ENCODE assay signal across 9 cellular contexts in genomic region chr20:20010639-20011500, GRCh38. TPM values are rescaled to one million over a fixed set of nuclear protein-coding genes. Genes with fewer than 3 reads are reported as not detected.
DNase-seq lines count a peak whose midpoint lies in the region; ATAC-seq and TF ChIP-seq lines count a peak whose summit lies in the region.
"Had no signal": no experiment of that assay in that cellular context is flagged by ENCODE, and none has a peak within 500 bp of the region (broad histone marks: within the 10 kb centered on the region; RNA-seq: fewer than 3 reads in every experiment).

No MANE protein-coding gene starts in this region.

- no peak overlapping the region for H3K4me3 ChIP-seq in mucosa of descending colon

- H3K36me3 ChIP-seq in mucosa of descending colon (ENCODE audit: low read depth) = no peaks in the 10 kb centered on the region
- H3K36me3 ChIP-seq: neutrophil had no signal

- H3K9me3 Mint-ChIP-seq in activated T-cell treated with anti-CD3 and anti-CD28 coated beads, Interleukin-2, amount 50 U/mL, for 4 hours = no peaks in the 10 kb centered on the region

- peaks cover 3% of the 10 kb centered on the region for H3K4me1 ChIP-seq in mucosa of descending colon (ENCODE audit: low read depth)

- H3K9me3 ChIP-seq in mucosa of descending colon = no peaks in the 10 kb centered on the region
- H3K9me3 ChIP-seq: neutrophil had no signal

- H3K27me3 Mint-ChIP-seq in activated T-cell treated with anti-CD3 and anti-CD28 coated beads, Interleukin-2, amount 50 U/mL, for 4 hours (ENCODE audit: low read depth) = peaks cover 20% of the 10 kb centered on the region

- no peak overlapping the region for H3K4me3 Mint-ChIP-seq in activated T-cell treated with anti-CD3 and anti-CD28 coated beads, Interleukin-2, amount 50 U/mL, for 4 hours

- H3K4me1 Mint-ChIP-seq in activated T-cell treated with anti-CD3 and anti-CD28 coated beads, Interleukin-2, amount 50 U/mL, for 4 hours (ENCODE audit: low read depth) = peaks cover 4% of the 10 kb centered on the region

- intact Hi-C loops in mucosa of descending colon (cut with DNase I, micrococcal nuclease) = no loop called here

- H3K27ac ChIP-seq in cingulate gyrus (ENCODE audit: low read depth, low read length) = peak overlapping the region; percentile 87
- H3K27ac ChIP-seq: neutrophil had no signal

- H3K36me3 Mint-ChIP-seq in activated T-cell treated with anti-CD3 and anti-CD28 coated beads, Interleukin-2, amount 50 U/mL, for 4 hours (ENCODE audit: insufficient read depth) = no peaks in the 10 kb centered on the region

- ATAC-seq in mucosa of descending colon (peak; percentile 76), HG02973 (IDR thresholded peaks at IDR 0.05; ENCODE audit: unreplicated experiment) (no peak), GM18870 (IDR thresholded peaks at IDR 0.05; ENCODE audit: unreplicated experiment) (no peak), GM19395 (IDR thresholded peaks at IDR 0.05; ENCODE audit: unreplicated experiment) (no peak)
- ATAC-seq in activated T-cell treated with anti-CD3 and anti-CD28 coated beads, Interleukin-2, amount 50 U/mL, for 4 hours = no peak

- TF ChIP-seq CTCF in AG09319 (IDR thresholded peaks at IDR 0.05; ENCODE audit: low read depth, low read length) (no peak), mucosa of descending colon (IDR thresholded peaks at IDR 0.05) (no peak)

- DNase-seq in AG09319 (ENCODE audit: extremely low read depth, low read depth) = peak; percentile 38
- peak; percentile 25 for DNase-seq in NCI-H2029 (lab: John Stamatoyannopoulos, UW)
- DNase-seq in mucosa of descending colon = no peak
- DNase-seq in activated T-cell treated with anti-CD3 and anti-CD28 coated beads, Interleukin-2, amount 50 U/mL, for 4 hours = no peak

RNA-seq across cellular contexts. Expression of gene NAA20, which starts 6.3 kb away (rescaled TPM):
- 10 to 100 TPM; 38.7 to 46.6 (median 42.3) TPM for total RNA-seq in mucosa of descending colon
- 100 to 1,000 TPM; 115 to 121 (median 118) TPM for total RNA-seq in activated T-cell treated with anti-CD3 and anti-CD28 coated beads, Interleukin-2, amount 50 U/mL, for 4 hours

RNA-seq across cellular contexts. Expression of gene CRNKL1, which starts 41.4 kb away (rescaled TPM):
- total RNA-seq in mucosa of descending colon = 10 to 100 TPM; 18.2 to 25.1 (median 21.7) TPM
- total RNA-seq in activated T-cell treated with anti-CD3 and anti-CD28 coated beads, Interleukin-2, amount 50 U/mL, for 4 hours = 10 to 100 TPM; 24.0 to 25.9 (median 24.3) TPM

RNA-seq across cellular contexts. Expression of gene CFAP61, which starts 41.5 kb away (rescaled TPM):
- total RNA-seq in mucosa of descending colon = under 1 TPM in 2 of 3 donors, not detected in 1; 0.35 to 0.79 TPM
- under 1 TPM in 1 of 3 donors, not detected in 2; 0.49 TPM for total RNA-seq in activated T-cell treated with anti-CD3 and anti-CD28 coated beads, Interleukin-2, amount 50 U/mL, for 4 hours

Comparison
In these comparisons a context has a peak if more than half of its experiments do, and no peak if none do; other contexts are left out.
1. DNase-seq: peak in AG09319 (single experiment) and NCI-H2029 (single experiment); none in mucosa of descending colon (0 of 3) and activated T-cell treated with anti-CD3 and anti-CD28 coated beads, Interleukin-2, amount 50 U/mL, for 4 hours (single experiment).